8 cellular contexts compared by ENCODE assay signal in genomic region chr16:85573696-85574641, GRCh38. TPM values are rescaled to one million over a fixed set of nuclear protein-coding genes. Genes with fewer than 3 reads are reported as not detected.
DNase-seq lines count a peak whose midpoint lies in the region; ATAC-seq and TF ChIP-seq lines count a peak whose summit lies in the region.

No MANE protein-coding gene starts in this region.

- DNase-seq in C1 segment of cervical spinal cord (lab: John Stamatoyannopoulos, UW) (peak in 9 of 14 donors; percentile 32 to 70 (median 57)), SJSA1 (ENCODE audit: low read depth in 1 of 2, low spot score in 2 of 2) (peak; percentile 61 to 75), fibroblast of the aortic adventitia (ENCODE audit: low read depth) (peak; percentile 77), omental fat pad (ENCODE audit: low spot score) (no peak), ecto neural progenitor cell (ENCODE audit: low spot score) (no peak)
- no peak for DNase-seq in effector CD8-positive, alpha-beta T cell (lab: John Stamatoyannopoulos, UW)
- no peak for DNase-seq in effector CD4-positive, alpha-beta T cell

- H3K4me1 ChIP-seq in SJSA1 (replicated peaks): peaks cover 15% of the 10 kb centered on the region

- H3K9me3 ChIP-seq in SJSA1 (replicated peaks): no peaks in the 10 kb centered on the region

- no peaks in the 10 kb centered on the region for H3K27me3 ChIP-seq in SJSA1 (replicated peaks)

- no peaks in the 10 kb centered on the region; the same call in 1 of the 2 replicates for H3K36me3 ChIP-seq in SJSA1

- TF ChIP-seq CTCF in fibroblast of the aortic adventitia (IDR thresholded peaks at IDR 0.05; ENCODE audit: insufficient read depth, low read length): no peak
- TF ChIP-seq CTCF in omental fat pad (IDR thresholded peaks at IDR 0.05): no peak

- ATAC-seq in omental fat pad (ENCODE audit: low FRiP score): peak; percentile 19
- ATAC-seq in HG03571 (IDR thresholded peaks at IDR 0.05; ENCODE audit: unreplicated experiment): no peak

- H3K4me3 ChIP-seq in SJSA1: no peak overlapping the region
- H3K4me3 ChIP-seq in fibroblast of the aortic adventitia (ENCODE audit: low read depth, low read length): no peak overlapping the region

- no peak overlapping the region for H3K27ac ChIP-seq in SJSA1

RNA-seq across cellular contexts. Expression of gene GSE1, which starts 39.2 kb away (rescaled TPM):
- total RNA-seq in SJSA1 (2014; rRNA removed; shearing (Covaris generic)): 11.9 and 42.7 TPM in 2 replicates
- total RNA-seq in fibroblast of the aortic adventitia (ENCODE audit: low replicate concordance) (23.1 and 25.2 TPM in 2 replicates), omental fat pad (100 to 1,000 TPM in 2 of 4 donors, 10 to 100 TPM in 2; 50.9 to 181 (median 90.9) TPM)

Comparison
In these comparisons a context has a peak if more than half of its experiments do, and no peak if none do; other contexts are left out.
1. DNase-seq: peak in C1 segment of cervical spinal cord (9 of 14), SJSA1 (2 of 2) and fibroblast of the aortic adventitia (single experiment); none in omental fat pad (single experiment), effector CD8-positive, alpha-beta T cell (single experiment), ecto neural progenitor cell (single experiment) and effector CD4-positive, alpha-beta T cell (single experiment).